Comparison of ENCODE assay signal across 1 cellular context in the genomic region with DNA sequence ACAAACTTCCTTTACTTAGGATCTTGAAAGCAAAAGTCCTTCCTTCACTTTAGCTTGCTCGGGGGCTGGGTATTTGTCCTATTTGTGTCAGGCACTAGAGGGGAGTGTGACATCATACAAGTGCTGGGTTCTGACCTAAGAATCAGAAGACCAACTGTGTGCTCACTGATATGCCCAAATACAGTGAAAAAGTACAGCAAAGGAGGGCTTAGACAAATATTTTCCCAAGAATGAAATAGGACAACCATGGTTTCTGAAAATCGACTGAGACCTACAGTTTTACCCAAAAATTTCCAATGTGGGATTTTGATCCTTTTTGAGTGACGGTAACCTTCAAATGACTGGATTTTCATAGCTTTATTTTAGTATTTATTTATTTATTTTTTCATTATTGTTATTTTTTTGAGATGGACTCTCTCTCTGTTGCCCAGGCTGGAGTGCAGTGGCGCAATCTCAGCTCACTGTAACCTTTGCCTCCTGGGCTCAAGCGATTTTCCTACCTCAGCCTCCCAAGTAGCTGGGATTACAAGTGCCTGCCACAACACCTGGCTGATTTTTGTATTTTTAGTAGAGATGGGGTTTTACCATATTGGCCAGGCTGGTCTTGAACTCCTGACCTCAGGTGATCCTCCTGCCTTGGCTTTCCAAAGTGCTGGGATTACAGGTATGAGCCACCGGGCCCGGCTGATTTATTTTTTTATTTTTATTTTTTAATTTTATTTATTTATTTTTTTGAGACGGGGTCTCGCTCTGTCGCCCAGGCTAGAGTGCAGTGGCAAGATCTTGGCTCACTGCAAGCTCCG.
TF ChIP-seq lines count a peak whose summit lies in the region.
"Not testable (repeated sequence)": the region's sequence is repeated elsewhere in the genome, so short reads cannot be mapped to it uniquely, and the experiment has no call there.

No MANE protein-coding gene starts in this region.

TF ChIP-seq in HepG2, 621 proteins besides CTCF, POLR2A, EP300 and RAD21 (continued from another document):
- TF ChIP-seq, protein P1, sequence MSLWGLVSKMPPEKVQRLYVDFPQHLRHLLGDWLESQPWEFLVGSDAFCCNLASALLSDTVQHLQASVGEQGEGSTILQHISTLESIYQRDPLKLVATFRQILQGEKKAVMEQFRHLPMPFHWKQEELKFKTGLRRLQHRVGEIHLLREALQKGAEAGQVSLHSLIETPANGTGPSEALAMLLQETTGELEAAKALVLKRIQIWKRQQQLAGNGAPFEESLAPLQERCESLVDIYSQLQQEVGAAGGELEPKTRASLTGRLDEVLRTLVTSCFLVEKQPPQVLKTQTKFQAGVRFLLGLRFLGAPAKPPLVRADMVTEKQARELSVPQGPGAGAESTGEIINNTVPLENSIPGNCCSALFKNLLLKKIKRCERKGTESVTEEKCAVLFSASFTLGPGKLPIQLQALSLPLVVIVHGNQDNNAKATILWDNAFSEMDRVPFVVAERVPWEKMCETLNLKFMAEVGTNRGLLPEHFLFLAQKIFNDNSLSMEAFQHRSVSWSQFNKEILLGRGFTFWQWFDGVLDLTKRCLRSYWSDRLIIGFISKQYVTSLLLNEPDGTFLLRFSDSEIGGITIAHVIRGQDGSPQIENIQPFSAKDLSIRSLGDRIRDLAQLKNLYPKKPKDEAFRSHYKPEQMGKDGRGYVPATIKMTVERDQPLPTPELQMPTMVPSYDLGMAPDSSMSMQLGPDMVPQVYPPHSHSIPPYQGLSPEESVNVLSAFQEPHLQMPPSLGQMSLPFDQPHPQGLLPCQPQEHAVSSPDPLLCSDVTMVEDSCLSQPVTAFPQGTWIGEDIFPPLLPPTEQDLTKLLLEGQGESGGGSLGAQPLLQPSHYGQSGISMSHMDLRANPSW (CRISPR knock-in tag; IDR thresholded peaks at IDR 0.05; ENCODE audit: borderline replicate concordance), result peak; percentile 82
- peak; percentile 81 for TF ChIP-seq ZNF24 (IDR thresholded peaks at IDR 0.05)
- 0 out of 2 replicates have a peak, but pooled peaks have one; percentile 27 for TF ChIP-seq NFIC (IDR thresholded peaks at IDR 0.05; ENCODE audit: low read length)
- TF ChIP-seq ZNF205 (CRISPR knock-in tag; IDR thresholded peaks at IDR 0.05), result peak; percentile 84
- TF ChIP-seq, protein P2, sequence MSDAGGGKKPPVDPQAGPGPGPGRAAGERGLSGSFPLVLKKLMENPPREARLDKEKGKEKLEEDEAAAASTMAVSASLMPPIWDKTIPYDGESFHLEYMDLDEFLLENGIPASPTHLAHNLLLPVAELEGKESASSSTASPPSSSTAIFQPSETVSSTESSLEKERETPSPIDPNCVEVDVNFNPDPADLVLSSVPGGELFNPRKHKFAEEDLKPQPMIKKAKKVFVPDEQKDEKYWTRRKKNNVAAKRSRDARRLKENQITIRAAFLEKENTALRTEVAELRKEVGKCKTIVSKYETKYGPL (CRISPR knock-in tag; IDR thresholded peaks at IDR 0.05), result 0 out of 2 replicates have a peak, but pooled peaks have one; percentile 56
- peak; percentile 91 for TF ChIP-seq ZBTB21 (CRISPR knock-in tag; IDR thresholded peaks at IDR 0.05)
- peak; percentile 85 for TF ChIP-seq HOXA3 (CRISPR knock-in tag; IDR thresholded peaks at IDR 0.05)
- TF ChIP-seq, protein P3, sequence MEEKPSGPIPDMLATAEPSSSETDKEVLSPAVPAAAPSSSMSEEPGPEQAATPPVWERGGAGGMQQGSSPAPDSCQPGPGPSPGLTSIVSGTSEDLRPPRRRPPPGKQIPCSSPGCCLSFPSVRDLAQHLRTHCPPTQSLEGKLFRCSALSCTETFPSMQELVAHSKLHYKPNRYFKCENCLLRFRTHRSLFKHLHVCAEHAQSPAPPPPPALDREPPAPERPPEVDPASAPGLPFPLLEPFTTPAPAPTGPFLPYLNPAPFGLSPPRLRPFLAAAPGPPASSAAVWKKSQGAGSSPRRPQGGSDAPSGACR (CRISPR knock-in tag; IDR thresholded peaks at IDR 0.05), result peak; percentile 90; the same call in 1 of the 2 replicates
- peak in 1 of 2 experiments; percentile 71; a peak in 2 of 4 replicates for TF ChIP-seq KLF16 (CRISPR knock-in tag; IDR thresholded peaks at IDR 0.05)
- peak; percentile 4; the same call in 1 of the 2 replicates for TF ChIP-seq FOSL2 (CRISPR knock-in tag; IDR thresholded peaks at IDR 0.05)
- TF ChIP-seq TARDBP (CRISPR knock-in tag; IDR thresholded peaks at IDR 0.05), result peak; percentile 46; the same call in 1 of the 2 replicates
- TF ChIP-seq, protein P4, sequence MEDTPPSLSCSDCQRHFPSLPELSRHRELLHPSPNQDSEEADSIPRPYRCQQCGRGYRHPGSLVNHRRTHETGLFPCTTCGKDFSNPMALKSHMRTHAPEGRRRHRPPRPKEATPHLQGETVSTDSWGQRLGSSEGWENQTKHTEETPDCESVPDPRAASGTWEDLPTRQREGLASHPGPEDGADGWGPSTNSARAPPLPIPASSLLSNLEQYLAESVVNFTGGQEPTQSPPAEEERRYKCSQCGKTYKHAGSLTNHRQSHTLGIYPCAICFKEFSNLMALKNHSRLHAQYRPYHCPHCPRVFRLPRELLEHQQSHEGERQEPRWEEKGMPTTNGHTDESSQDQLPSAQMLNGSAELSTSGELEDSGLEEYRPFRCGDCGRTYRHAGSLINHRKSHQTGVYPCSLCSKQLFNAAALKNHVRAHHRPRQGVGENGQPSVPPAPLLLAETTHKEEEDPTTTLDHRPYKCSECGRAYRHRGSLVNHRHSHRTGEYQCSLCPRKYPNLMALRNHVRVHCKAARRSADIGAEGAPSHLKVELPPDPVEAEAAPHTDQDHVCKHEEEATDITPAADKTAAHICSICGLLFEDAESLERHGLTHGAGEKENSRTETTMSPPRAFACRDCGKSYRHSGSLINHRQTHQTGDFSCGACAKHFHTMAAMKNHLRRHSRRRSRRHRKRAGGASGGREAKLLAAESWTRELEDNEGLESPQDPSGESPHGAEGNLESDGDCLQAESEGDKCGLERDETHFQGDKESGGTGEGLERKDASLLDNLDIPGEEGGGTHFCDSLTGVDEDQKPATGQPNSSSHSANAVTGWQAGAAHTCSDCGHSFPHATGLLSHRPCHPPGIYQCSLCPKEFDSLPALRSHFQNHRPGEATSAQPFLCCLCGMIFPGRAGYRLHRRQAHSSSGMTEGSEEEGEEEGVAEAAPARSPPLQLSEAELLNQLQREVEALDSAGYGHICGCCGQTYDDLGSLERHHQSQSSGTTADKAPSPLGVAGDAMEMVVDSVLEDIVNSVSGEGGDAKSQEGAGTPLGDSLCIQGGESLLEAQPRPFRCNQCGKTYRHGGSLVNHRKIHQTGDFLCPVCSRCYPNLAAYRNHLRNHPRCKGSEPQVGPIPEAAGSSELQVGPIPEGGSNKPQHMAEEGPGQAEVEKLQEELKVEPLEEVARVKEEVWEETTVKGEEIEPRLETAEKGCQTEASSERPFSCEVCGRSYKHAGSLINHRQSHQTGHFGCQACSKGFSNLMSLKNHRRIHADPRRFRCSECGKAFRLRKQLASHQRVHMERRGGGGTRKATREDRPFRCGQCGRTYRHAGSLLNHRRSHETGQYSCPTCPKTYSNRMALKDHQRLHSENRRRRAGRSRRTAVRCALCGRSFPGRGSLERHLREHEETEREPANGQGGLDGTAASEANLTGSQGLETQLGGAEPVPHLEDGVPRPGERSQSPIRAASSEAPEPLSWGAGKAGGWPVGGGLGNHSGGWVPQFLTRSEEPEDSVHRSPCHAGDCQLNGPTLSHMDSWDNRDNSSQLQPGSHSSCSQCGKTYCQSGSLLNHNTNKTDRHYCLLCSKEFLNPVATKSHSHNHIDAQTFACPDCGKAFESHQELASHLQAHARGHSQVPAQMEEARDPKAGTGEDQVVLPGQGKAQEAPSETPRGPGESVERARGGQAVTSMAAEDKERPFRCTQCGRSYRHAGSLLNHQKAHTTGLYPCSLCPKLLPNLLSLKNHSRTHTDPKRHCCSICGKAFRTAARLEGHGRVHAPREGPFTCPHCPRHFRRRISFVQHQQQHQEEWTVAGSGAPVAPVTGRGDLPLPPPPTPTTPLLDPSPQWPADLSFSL (CRISPR knock-in tag; IDR thresholded peaks at IDR 0.05), result peak; percentile 70; the same call in 1 of the 2 replicates
- TF ChIP-seq, protein P5, sequence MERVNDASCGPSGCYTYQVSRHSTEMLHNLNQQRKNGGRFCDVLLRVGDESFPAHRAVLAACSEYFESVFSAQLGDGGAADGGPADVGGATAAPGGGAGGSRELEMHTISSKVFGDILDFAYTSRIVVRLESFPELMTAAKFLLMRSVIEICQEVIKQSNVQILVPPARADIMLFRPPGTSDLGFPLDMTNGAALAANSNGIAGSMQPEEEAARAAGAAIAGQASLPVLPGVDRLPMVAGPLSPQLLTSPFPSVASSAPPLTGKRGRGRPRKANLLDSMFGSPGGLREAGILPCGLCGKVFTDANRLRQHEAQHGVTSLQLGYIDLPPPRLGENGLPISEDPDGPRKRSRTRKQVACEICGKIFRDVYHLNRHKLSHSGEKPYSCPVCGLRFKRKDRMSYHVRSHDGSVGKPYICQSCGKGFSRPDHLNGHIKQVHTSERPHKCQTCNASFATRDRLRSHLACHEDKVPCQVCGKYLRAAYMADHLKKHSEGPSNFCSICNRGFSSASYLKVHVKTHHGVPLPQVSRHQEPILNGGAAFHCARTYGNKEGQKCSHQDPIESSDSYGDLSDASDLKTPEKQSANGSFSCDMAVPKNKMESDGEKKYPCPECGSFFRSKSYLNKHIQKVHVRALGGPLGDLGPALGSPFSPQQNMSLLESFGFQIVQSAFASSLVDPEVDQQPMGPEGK (CRISPR knock-in tag; IDR thresholded peaks at IDR 0.05), result peak; percentile 32
- TF ChIP-seq BCL6 (CRISPR knock-in tag; IDR thresholded peaks at IDR 0.05), result peak; percentile 15; the same call in 1 of the 2 replicates
- TF ChIP-seq, protein P6, sequence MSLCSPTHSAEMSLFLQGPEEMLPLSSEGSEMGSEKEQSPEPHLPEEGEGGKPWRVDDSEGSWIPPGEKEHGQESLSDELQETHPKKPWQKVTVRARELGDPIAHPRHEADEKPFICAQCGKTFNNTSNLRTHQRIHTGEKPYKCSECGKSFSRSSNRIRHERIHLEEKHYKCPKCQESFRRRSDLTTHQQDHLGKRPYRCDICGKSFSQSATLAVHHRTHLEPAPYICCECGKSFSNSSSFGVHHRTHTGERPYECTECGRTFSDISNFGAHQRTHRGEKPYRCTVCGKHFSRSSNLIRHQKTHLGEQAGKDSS (CRISPR knock-in tag; IDR thresholded peaks at IDR 0.05; ENCODE audit: borderline replicate concordance, low read depth), result 0 out of 2 replicates have a peak, but pooled peaks have one; percentile 54
- TF ChIP-seq ZEB1 (IDR thresholded peaks at IDR 0.05; ENCODE audit: insufficient replicate concordance, low read depth), result peak; percentile 18
- TF ChIP-seq NONO (IDR thresholded peaks at IDR 0.05), result not testable (repeated sequence)
- TF ChIP-seq NONO (CRISPR knock-in tag; conservative IDR thresholded peaks at IDR 0.05), result 0 out of 2 replicates have a peak, but pooled peaks have one; percentile 22
- TF ChIP-seq, protein P7, sequence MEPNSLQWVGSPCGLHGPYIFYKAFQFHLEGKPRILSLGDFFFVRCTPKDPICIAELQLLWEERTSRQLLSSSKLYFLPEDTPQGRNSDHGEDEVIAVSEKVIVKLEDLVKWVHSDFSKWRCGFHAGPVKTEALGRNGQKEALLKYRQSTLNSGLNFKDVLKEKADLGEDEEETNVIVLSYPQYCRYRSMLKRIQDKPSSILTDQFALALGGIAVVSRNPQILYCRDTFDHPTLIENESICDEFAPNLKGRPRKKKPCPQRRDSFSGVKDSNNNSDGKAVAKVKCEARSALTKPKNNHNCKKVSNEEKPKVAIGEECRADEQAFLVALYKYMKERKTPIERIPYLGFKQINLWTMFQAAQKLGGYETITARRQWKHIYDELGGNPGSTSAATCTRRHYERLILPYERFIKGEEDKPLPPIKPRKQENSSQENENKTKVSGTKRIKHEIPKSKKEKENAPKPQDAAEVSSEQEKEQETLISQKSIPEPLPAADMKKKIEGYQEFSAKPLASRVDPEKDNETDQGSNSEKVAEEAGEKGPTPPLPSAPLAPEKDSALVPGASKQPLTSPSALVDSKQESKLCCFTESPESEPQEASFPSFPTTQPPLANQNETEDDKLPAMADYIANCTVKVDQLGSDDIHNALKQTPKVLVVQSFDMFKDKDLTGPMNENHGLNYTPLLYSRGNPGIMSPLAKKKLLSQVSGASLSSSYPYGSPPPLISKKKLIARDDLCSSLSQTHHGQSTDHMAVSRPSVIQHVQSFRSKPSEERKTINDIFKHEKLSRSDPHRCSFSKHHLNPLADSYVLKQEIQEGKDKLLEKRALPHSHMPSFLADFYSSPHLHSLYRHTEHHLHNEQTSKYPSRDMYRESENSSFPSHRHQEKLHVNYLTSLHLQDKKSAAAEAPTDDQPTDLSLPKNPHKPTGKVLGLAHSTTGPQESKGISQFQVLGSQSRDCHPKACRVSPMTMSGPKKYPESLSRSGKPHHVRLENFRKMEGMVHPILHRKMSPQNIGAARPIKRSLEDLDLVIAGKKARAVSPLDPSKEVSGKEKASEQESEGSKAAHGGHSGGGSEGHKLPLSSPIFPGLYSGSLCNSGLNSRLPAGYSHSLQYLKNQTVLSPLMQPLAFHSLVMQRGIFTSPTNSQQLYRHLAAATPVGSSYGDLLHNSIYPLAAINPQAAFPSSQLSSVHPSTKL (CRISPR knock-in tag; IDR thresholded peaks at IDR 0.05), result peak; percentile 52
- TF ChIP-seq BRCA1 (CRISPR knock-in tag; IDR thresholded peaks at IDR 0.05), result peak; percentile 42; the same call in 1 of the 2 replicates
